Comparison of ENCODE assay signal across 24 cellular contexts in the genomic region with DNA sequence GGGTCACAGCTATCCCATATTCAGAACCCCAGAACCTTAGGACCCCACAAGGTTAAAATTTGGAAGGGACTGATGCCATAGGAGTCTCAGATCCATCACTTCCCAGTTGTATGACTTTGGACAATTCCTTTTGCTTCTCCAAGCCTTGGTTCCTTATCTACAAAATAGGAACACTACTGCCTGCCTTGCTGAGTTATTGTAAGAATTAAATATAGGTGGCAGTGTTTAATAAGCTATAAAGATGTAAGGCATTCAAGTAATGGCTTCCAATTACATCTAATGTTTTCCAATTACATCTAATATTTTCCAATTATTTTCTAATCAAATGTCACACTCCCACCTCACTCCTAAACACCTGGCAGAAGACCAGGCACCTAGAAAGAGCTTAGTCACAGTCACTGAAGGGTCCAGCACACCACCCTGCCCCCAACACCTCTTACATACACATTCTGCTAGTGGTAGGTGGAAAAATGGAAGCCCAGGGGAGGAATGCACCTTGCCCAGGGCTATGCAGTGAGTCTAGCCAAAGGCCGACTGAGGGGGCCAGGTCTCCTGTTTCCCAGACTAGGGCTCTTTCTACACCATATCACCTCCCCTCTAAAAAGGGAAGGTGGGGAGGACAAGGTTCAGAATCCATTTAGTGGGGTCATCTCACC. TPM values are rescaled to one million over a fixed set of nuclear protein-coding genes. Genes with fewer than 3 reads are reported as not detected.
DNase-seq lines count a peak whose midpoint lies in the region; ATAC-seq, FAIRE-seq and TF ChIP-seq lines count a peak whose summit lies in the region.
"Had no signal": no experiment of that assay in that cellular context is flagged by ENCODE, and none has a peak within 500 bp of the region (broad histone marks: within the 10 kb centered on the region; RNA-seq: fewer than 3 reads in every experiment).

No MANE protein-coding gene starts in this region.

- no peak for FAIRE-seq in HTR-8/SVneo (lab: Jason Lieb, UNC)
- FAIRE-seq: G401.6 had no signal

- no peaks in the 10 kb centered on the region for H3K27me3 ChIP-seq in SK-N-SH (ENCODE audit: insufficient read depth)
- no peaks in the 10 kb centered on the region for H3K27me3 ChIP-seq in neuronal stem cell (ENCODE audit: control insufficient read depth in 3 of 3, insufficient read depth in 3 of 3, low read depth in 1 of 3, low read length in 3 of 3)
- H3K27me3 ChIP-seq: MG63 had no signal

- ATAC-seq in GM19395 (IDR thresholded peaks at IDR 0.05; ENCODE audit: unreplicated experiment) = no peak

- H2BK120ac ChIP-seq in neuronal stem cell (ENCODE audit: low read depth, low read length) = no peak overlapping the region

- H3K4me3 ChIP-seq in SK-N-SH (ENCODE audit: low read depth in 2 of 2, low read length in 1 of 2) (no peak overlapping the region), neuronal stem cell (ENCODE audit: low read length in 2 of 2) (no peak overlapping the region)
- H3K4me3 ChIP-seq: MG63, SK-N-MC had no signal

- H3K4me2 ChIP-seq in SK-N-SH = no peak overlapping the region
- H3K4me2 ChIP-seq in neuronal stem cell (ENCODE audit: insufficient read depth, low read length, poor library complexity, severe bottlenecking) = no peak overlapping the region

- no peak overlapping the region for H3K4ac ChIP-seq in neuronal stem cell (ENCODE audit: low read length)

- no peak overlapping the region for H3K14ac ChIP-seq in neuronal stem cell (ENCODE audit: low read length)

- TF ChIP-seq RAD21 in SK-N-SH (IDR thresholded peaks at IDR 0.05; ENCODE audit: low read length) = peak; percentile 27

- H2AFZ ChIP-seq in SK-N-SH (ENCODE audit: low read depth) (no peak overlapping the region), neuronal stem cell (ENCODE audit: low read length) (no peak overlapping the region)

- H2BK15ac ChIP-seq in neuronal stem cell (ENCODE audit: low read length) = no peak overlapping the region

- no peak overlapping the region for H2AK5ac ChIP-seq in neuronal stem cell (ENCODE audit: low read depth, low read length)

- TF ChIP-seq CTCF in SK-N-SH (IDR thresholded peaks at IDR 0.05) = peak; percentile 29; the same call in 1 of the 2 replicates

- peaks cover 0 to 8% of the 10 kb centered on the region in 2 experiments for H3K36me3 ChIP-seq in SK-N-SH (replicated peaks in 1 of 2; ENCODE audit: control insufficient read depth in 1 of 2, insufficient read depth in 2 of 2, low read length in 1 of 2)
- no peaks in the 10 kb centered on the region for H3K36me3 ChIP-seq in neuronal stem cell (replicated peaks in 1 of 2; ENCODE audit: control insufficient read depth in 2 of 2, insufficient read depth in 2 of 2, low read length in 2 of 2)
- H3K36me3 ChIP-seq: MG63 had no signal

- H3K79me2 ChIP-seq in SK-N-SH (ENCODE audit: insufficient read depth) = no peaks in the 10 kb centered on the region

- no peak overlapping the region for H3K18ac ChIP-seq in neuronal stem cell (ENCODE audit: low read length)

- peak overlapping the region; percentile 53 for H2BK5ac ChIP-seq in neuronal stem cell (ENCODE audit: low read length)

- peaks cover 3% of the 10 kb centered on the region for H3F3A ChIP-seq in SK-N-SH (replicated peaks; ENCODE audit: insufficient read depth)

- H3K79me1 ChIP-seq in neuronal stem cell (ENCODE audit: low read depth, low read length) = no peaks in the 10 kb centered on the region

- CTCF ChIA-PET in SK-N-SH (lab: Yijun Ruan, JAX) = interaction anchor here (0.6 to 1.2 kb wide), 4 partner anchors 9 to 222 kb away, joined by 3 read pairs; no protein-coding TSS in a partner anchor

- H3K9ac ChIP-seq in SK-N-SH (no peak overlapping the region), neuronal stem cell (ENCODE audit: low read depth, low read length, poor library complexity) (no peak overlapping the region)

- no peak overlapping the region for H4K91ac ChIP-seq in neuronal stem cell (ENCODE audit: low read depth, low read length, poor library complexity)

- H3K9me2 ChIP-seq in SK-N-SH = no peaks in the 10 kb centered on the region

- no peak overlapping the region for H3K23ac ChIP-seq in neuronal stem cell (ENCODE audit: low read depth, low read length, poor library complexity)

- TF ChIP-seq EP300 in SK-N-SH (IDR thresholded peaks at IDR 0.05; ENCODE audit: borderline replicate concordance in 1 of 2, low read depth in 1 of 2, low read length in 1 of 2) = no peak

- no peaks in the 10 kb centered on the region for H3K9me3 ChIP-seq in SK-N-SH
- no peaks in the 10 kb centered on the region for H3K9me3 ChIP-seq in neuronal stem cell (replicated peaks in 1 of 2; ENCODE audit: control insufficient read depth in 2 of 2, insufficient read depth in 1 of 2, low read depth in 1 of 2, low read length in 2 of 2)
- H3K9me3 ChIP-seq: MG63 had no signal

- no peak overlapping the region for H4K8ac ChIP-seq in neuronal stem cell (ENCODE audit: low read depth, low read length)

- POLR2A ChIA-PET in SK-N-SH (lab: Yijun Ruan, JAX) = no interaction called here

- H3K27ac ChIP-seq in SK-N-SH (ENCODE audit: low read depth in 2 of 2, low read length in 1 of 2) (no peak overlapping the region), neuronal stem cell (replicated peaks; ENCODE audit: low read length) (no peak overlapping the region)
- H3K27ac ChIP-seq: SK-N-MC had no signal

- H4K20me1 ChIP-seq in SK-N-SH (ENCODE audit: insufficient read depth) = no peaks in the 10 kb centered on the region

- no peaks in the 10 kb centered on the region for H3K4me1 ChIP-seq in SK-N-SH (ENCODE audit: control insufficient read depth in 1 of 2, insufficient read depth in 2 of 2, low read depth in 1 of 2, low read length in 1 of 2)
- peaks cover 0 to 6% of the 10 kb centered on the region in 2 donors for H3K4me1 ChIP-seq in neuronal stem cell (ENCODE audit: control insufficient read depth in 2 of 2, insufficient read depth in 1 of 2, low read depth in 1 of 2, low read length in 2 of 2)

- no CpG with 5 or more reads among the region's 1 CpG for WGBS in SK-N-SH (ENCODE audit: low lambda C conversion rate)
- no CpG with 5 or more reads among the region's 1 CpG for WGBS in neuronal stem cell (ENCODE audit: extremely low coverage in 2 of 2, insufficient read length in 2 of 2, insufficient replicate concordance in 1 of 2), 2 donors

- peak; percentile 22 for DNase-seq in DMS 273 (lab: John Stamatoyannopoulos, UW; ENCODE audit: unreplicated experiment)
- no peak for DNase-seq in DMS 273 treated with DMSO at 0.1 percent for 48 hours (lab: John Stamatoyannopoulos, UW)
- peak; percentile 13 for DNase-seq in HCEC 1CT
- no peak for DNase-seq in SK-N-SH
- DNase-seq in neuronal stem cell (ENCODE audit: low spot score) = no peak
- DNase-seq in stimulated activated CD4-positive, alpha-beta T cell treated with anti-CD3 and anti-CD28 coated beads, Interleukin-15, amount 100 ng/mL, for 24 hours = no peak
- no peak for DNase-seq in HTR-8/SVneo (ENCODE audit: insufficient read length, low spot score)
- DNase-seq: 8988T; Calu3; CD4-positive, alpha-beta memory T cell; DMS79 treated with DMSO at 0.1 percent for 48 hours; GOT3; Karpas-422; MG63; NCI-H1105; NCI-H2081; NCI-H2171 treated with DMSO at 0.1 percent for 48 hours; NCI-H446; NK-92 treated with Interleukin-12 subunit alpha and Interleukin-12 subunit beta, amount 100 ng/mL, for 24 hours; SHP77; T-helper 1 cell had no signal

- no peak overlapping the region for H2BK12ac ChIP-seq in neuronal stem cell (ENCODE audit: low read length)

TF ChIP-seq in SK-N-SH, 30 proteins besides CTCF, POLR2A, EP300 and RAD21:
- no peak for TF ChIP-seq NFIC (IDR thresholded peaks at IDR 0.05; ENCODE audit: borderline replicate concordance)
TF ChIP-seq in SK-N-SH: peak in this region for 0.

RNA-seq across cellular contexts. Expression of a gene that starts 24.5 kb away (rescaled TPM):
- polyA plus RNA-seq in SK-N-SH (2012; rRNA removed) = 76.6 and 95.4 TPM in 2 replicates
- 31.2 and 45.3 TPM in 2 replicates for polyA plus RNA-seq in SK-N-SH (2012; cell fraction: cytosol; rRNA removed)
- 209 and 228 TPM in 2 replicates for polyA plus RNA-seq in SK-N-SH (2012; cell fraction: nucleus; rRNA removed)
- polyA plus RNA-seq in neuronal stem cell (2013, experiment 1 of 2) = 28.9 TPM
- polyA plus RNA-seq in neuronal stem cell (2013, experiment 2 of 2) = 27.2 TPM

RNA-seq across cellular contexts. Expression of a gene that starts 31.9 kb away (rescaled TPM):
- polyA plus RNA-seq in SK-N-SH (2012; rRNA removed) = 21.3 and 24.7 TPM in 2 replicates
- 16.7 and 20.3 TPM in 2 replicates for polyA plus RNA-seq in SK-N-SH (2012; cell fraction: cytosol; rRNA removed)
- polyA plus RNA-seq in SK-N-SH (2012; cell fraction: nucleus; rRNA removed) = 34.3 and 35.2 TPM in 2 replicates
- polyA plus RNA-seq in neuronal stem cell (2013, experiment 1 of 2) = 12.5 TPM
- 13.1 TPM for polyA plus RNA-seq in neuronal stem cell (2013, experiment 2 of 2)

Comparison
In these comparisons a context has a peak if more than half of its experiments do, and no peak if none do; other contexts are left out.
1. DNase-seq: peak in DMS 273 (single experiment) and HCEC 1CT (single experiment); none in DMS 273 treated with DMSO at 0.1 percent for 48 hours (single experiment), SK-N-SH (single experiment), neuronal stem cell (single experiment), stimulated activated CD4-positive, alpha-beta T cell treated with anti-CD3 and anti-CD28 coated beads, Interleukin-15, amount 100 ng/mL, for 24 hours (single experiment) and HTR-8/SVneo (single experiment).